Comparison of ENCODE assay signal across 34 cellular contexts in genomic region chr3:15015456-15015855, GRCh38. TPM values are rescaled to one million over a fixed set of nuclear protein-coding genes. Genes with fewer than 3 reads are reported as not detected.
DNase-seq lines count a peak whose midpoint lies in the region; ATAC-seq, FAIRE-seq and TF ChIP-seq lines count a peak whose summit lies in the region.
"Had no signal": no experiment of that assay in that cellular context is flagged by ENCODE, and none has a peak within 500 bp of the region (broad histone marks: within the 10 kb centered on the region; RNA-seq: fewer than 3 reads in every experiment).

No MANE protein-coding gene starts in this region.

- BruUV-seq in IMR-90 (replicated peaks; lab: Mats Ljungman, UMichigan): no TSS peak
- BruUV-seq in K562 (replicated peaks; lab: Mats Ljungman, UMichigan): no TSS peak

- no peak overlapping the region for H3K56ac ChIP-seq in IMR-90 (ENCODE audit: extremely low read depth, insufficient read depth, low read length)

- H3K4me2 ChIP-seq in IMR-90 (ENCODE audit: low read depth, low read length) (no peak overlapping the region), K562 (ENCODE audit: insufficient read depth, low read length) (no peak overlapping the region)
- H3K4me2 ChIP-seq: PC-9, smooth muscle cell had no signal

- H3K4me3 ChIP-seq in IMR-90 (ENCODE audit: insufficient read depth, low read depth, low read length) (no peak overlapping the region), K562 (no peak overlapping the region)
- H3K4me3 ChIP-seq: esophagus muscularis mucosa, heart right ventricle, lung, mucosa of descending colon, PC-9, smooth muscle cell, thyroid gland had no signal

- POLR2A ChIA-PET in CD4-positive, alpha-beta T cell (lab: Charles Lee): no interaction called here
- POLR2A ChIA-PET in IMR-90 (lab: Charles Lee; ENCODE audit: unreplicated experiment) (no interaction called here), K562 (lab: Yijun Ruan, JAX) (no interaction called here)

- no peak overlapping the region for H3K4me3 Mint-ChIP-seq in CD4-positive, alpha-beta T cell
- H3K4me3 Mint-ChIP-seq: activated T-cell treated with anti-CD3 and anti-CD28 coated beads, Interleukin-2, amount 50 U/mL, for 72 hours; CD4-positive, alpha-beta memory T cell; nephron; stimulated activated naive CD8-positive, alpha-beta T cell treated with anti-CD3 and anti-CD28 coated beads, Interleukin-15, Interleukin-2, amounts not matched to agents 100 ng/mL and 50 ng/mL, for 24 hours; T-helper 17 cell had no signal

- no peaks in the 10 kb centered on the region for H3K27me3 ChIP-seq in CD4-positive, alpha-beta T cell (ENCODE audit: control insufficient read depth, insufficient read depth, low read length)
- H3K27me3 ChIP-seq in IMR-90 (ENCODE audit: control insufficient read depth, insufficient read depth, low read length) (no peaks in the 10 kb centered on the region), K562 (ENCODE audit: control insufficient read depth in 2 of 2, insufficient read depth in 2 of 2, low read length in 2 of 2) (no peaks in the 10 kb centered on the region)
- H3K27me3 ChIP-seq: esophagus muscularis mucosa, heart right ventricle, thyroid gland had no signal

- H3K36me3 Mint-ChIP-seq in CD4-positive, alpha-beta T cell (ENCODE audit: low read depth): peaks cover 96% of the 10 kb centered on the region

- intact Hi-C loops in CD4-positive, alpha-beta T cell (cut with DNase I, micrococcal nuclease): no loop called here
- intact Hi-C loops in IMR-90 (cut with micrococcal nuclease): no loop called here
- intact Hi-C loops in K562 (cut with micrococcal nuclease): no loop called here

- H3K27ac ChIP-seq in CD4-positive, alpha-beta T cell (ENCODE audit: low read depth, low read length): no peak overlapping the region
- no peak overlapping the region for H3K27ac ChIP-seq in IMR-90 (ENCODE audit: insufficient read depth, low read length)
- H3K27ac ChIP-seq in K562 (ENCODE audit: extremely low read depth, low read depth, low read length): no peak overlapping the region
- H3K27ac ChIP-seq: esophagus muscularis mucosa, heart right ventricle, PC-9, thyroid gland had no signal

- H3K36me3 ChIP-seq in IMR-90 (ENCODE audit: control insufficient read depth, insufficient read depth, low read length) (peaks cover 37% of the 10 kb centered on the region), K562 (ENCODE audit: control insufficient read depth, insufficient read depth, low read length) (peaks cover 65% of the 10 kb centered on the region)

- WGBS in IMR-90 (ENCODE audit: extremely low coverage in 2 of 2, insufficient read length in 1 of 2), 2 experiments: no CpG with 5 or more reads among the region's 4 CpGs
- 65% methylated on average over 4 of the region's 4 CpGs for WGBS in K562 (ENCODE audit: insufficient coverage, low coverage, missing lambda C conversion rate)

- peak overlapping the region; percentile 22 for H3K27ac Mint-ChIP-seq in CD4-positive, alpha-beta T cell
- H3K27ac Mint-ChIP-seq: activated T-cell treated with anti-CD3 and anti-CD28 coated beads, Interleukin-2, amount 50 U/mL, for 72 hours; nephron; stimulated activated naive CD8-positive, alpha-beta T cell treated with anti-CD3 and anti-CD28 coated beads, Interleukin-15, Interleukin-2, amounts not matched to agents 100 ng/mL and 50 ng/mL, for 24 hours; T-helper 17 cell had no signal

- TF ChIP-seq EP300 in K562 (IDR thresholded peaks at IDR 0.05; ENCODE audit: low read length): no peak

- H3K9me1 ChIP-seq in IMR-90 (ENCODE audit: insufficient read depth, low read length) (peaks cover 3% of the 10 kb centered on the region; the same call in 1 of the 2 replicates), K562 (ENCODE audit: control insufficient read depth, insufficient read depth, low read length) (peaks cover 3% of the 10 kb centered on the region)

- H4K91ac ChIP-seq in IMR-90 (ENCODE audit: insufficient read depth, low read depth, low read length): no peak overlapping the region

- H3K4me1 Mint-ChIP-seq in CD4-positive, alpha-beta T cell (ENCODE audit: low read depth): no peaks in the 10 kb centered on the region

- in situ Hi-C loops in IMR-90 (cut with MboI; ENCODE audit: low sequenced_read_pairs) (no loop called here), K562 (cut with MboI) (no loop called here)

- H2AK5ac ChIP-seq in IMR-90 (ENCODE audit: low read depth, low read length): no peak overlapping the region

- no peaks in the 10 kb centered on the region for H3K9me3 ChIP-seq in CD4-positive, alpha-beta T cell (ENCODE audit: control insufficient read depth, low read length)
- H3K9me3 ChIP-seq in IMR-90 (ENCODE audit: control insufficient read depth, insufficient read depth, low read length) (no peaks in the 10 kb centered on the region), K562 (replicated peaks; ENCODE audit: control insufficient read depth, insufficient read depth, low read depth, low read length) (no peaks in the 10 kb centered on the region)
- H3K9me3 ChIP-seq: esophagus muscularis mucosa, heart right ventricle, mucosa of descending colon, thyroid gland had no signal

- no peaks in the 10 kb centered on the region for H3K9me3 Mint-ChIP-seq in CD4-positive, alpha-beta T cell
- H3K9me3 Mint-ChIP-seq: activated T-cell treated with anti-CD3 and anti-CD28 coated beads, Interleukin-2, amount 50 U/mL, for 72 hours; CD4-positive, alpha-beta memory T cell; nephron; stimulated activated naive CD8-positive, alpha-beta T cell treated with anti-CD3 and anti-CD28 coated beads, Interleukin-15, Interleukin-2, amounts not matched to agents 100 ng/mL and 50 ng/mL, for 24 hours had no signal

- H2BK15ac ChIP-seq in IMR-90 (ENCODE audit: low read depth, low read length): no peak overlapping the region

- H4K8ac ChIP-seq in IMR-90 (ENCODE audit: low read depth in 2 of 2, low read length in 2 of 2): no peak overlapping the region

- no peaks in the 10 kb centered on the region for H3K79me2 ChIP-seq in K562 (ENCODE audit: control insufficient read depth, insufficient read depth, low read length)

- no peak for TF ChIP-seq POLR2A in IMR-90 (IDR thresholded peaks at IDR 0.05; ENCODE audit: low read depth, low read length)
- no peak for TF ChIP-seq POLR2A in K562 (conservative IDR thresholded peaks at IDR 0.05)

- no peaks in the 10 kb centered on the region for H3K27me3 Mint-ChIP-seq in CD4-positive, alpha-beta T cell
- H3K27me3 Mint-ChIP-seq: CD4-positive, alpha-beta memory T cell; stimulated activated naive CD8-positive, alpha-beta T cell treated with anti-CD3 and anti-CD28 coated beads, Interleukin-15, Interleukin-2, amounts not matched to agents 100 ng/mL and 50 ng/mL, for 24 hours; T-helper 17 cell had no signal

- no peak overlapping the region for H2BK120ac ChIP-seq in IMR-90 (ENCODE audit: low read depth, low read length)

- no peak overlapping the region for H3K14ac ChIP-seq in IMR-90 (replicated peaks; ENCODE audit: low read depth, low read length)

- no peaks in the 10 kb centered on the region for H3K4me1 ChIP-seq in IMR-90 (ENCODE audit: control insufficient read depth, insufficient read depth, low read length)
- H3K4me1 ChIP-seq in K562 (replicated peaks in 1 of 2; ENCODE audit: control insufficient read depth in 2 of 2, insufficient read depth in 2 of 2, low read length in 2 of 2): peaks cover 0 to 12% of the 10 kb centered on the region in 2 experiments; a peak in 4 of 5 replicates
- H3K4me1 ChIP-seq: thyroid gland had no signal

- H2BK5ac ChIP-seq in IMR-90 (ENCODE audit: low read depth, low read length, poor library complexity, severe bottlenecking): no peak overlapping the region

- no peak overlapping the region for H4K5ac ChIP-seq in IMR-90 (ENCODE audit: low read depth, low read length)

- FAIRE-seq in K562 (lab: Jason Lieb, UNC): no peak
- FAIRE-seq: D721Med, HepG2, TTC549 had no signal

- no peak overlapping the region for H3K18ac ChIP-seq in IMR-90 (ENCODE audit: low read depth, low read length)

- TF ChIP-seq RAD21 in IMR-90 (IDR thresholded peaks at IDR 0.05; ENCODE audit: low read length): no peak
- TF ChIP-seq RAD21 in K562 (CRISPR knock-in tag; conservative IDR thresholded peaks at IDR 0.05 in 1 of 2, IDR thresholded peaks at IDR 0.05 in 1 of 2): no peak

- H4K20me1 ChIP-seq in IMR-90 (ENCODE audit: insufficient read depth, low read length): peaks cover 8% of the 10 kb centered on the region; the same call in 1 of the 2 replicates
- H4K20me1 ChIP-seq in K562 (replicated peaks; ENCODE audit: control insufficient read depth, insufficient read depth, low read length): no peaks in the 10 kb centered on the region

- H3K23ac ChIP-seq in IMR-90 (ENCODE audit: low read depth, low read length): no peak overlapping the region

- no peak for TF ChIP-seq CTCF in CD4-positive, alpha-beta T cell (IDR thresholded peaks at IDR 0.05)
- TF ChIP-seq CTCF in IMR-90 (conservative IDR thresholded peaks at IDR 0.05; ENCODE audit: low read depth, low read length) (no peak), K562 (IDR thresholded peaks at IDR 0.05 in 2 of 3, conservative IDR thresholded peaks at IDR 0.05 in 1 of 3; ENCODE audit: insufficient read depth in 2 of 3, low read depth in 1 of 3, low read length in 3 of 3) (no peak)

- H3K9ac ChIP-seq in IMR-90 (ENCODE audit: low read depth, low read length): no peak overlapping the region
- no peak overlapping the region for H3K9ac ChIP-seq in K562 (ENCODE audit: insufficient read depth in 1 of 2, low read depth in 2 of 2, low read length in 2 of 2)

- ATAC-seq in CD4-positive, alpha-beta T cell (ENCODE audit: poor library complexity): no peak
- no peak for ATAC-seq in IMR-90 (ENCODE audit: low read depth)
- no peak for ATAC-seq in K562
- ATAC-seq: activated T-cell treated with anti-CD3 and anti-CD28 coated beads, Interleukin-2, amount 50 U/mL, for 72 hours; heart right ventricle; HepG2; mucosa of descending colon; Right ventricle myocardium inferior; T-helper 17 cell had no signal

- H2AFZ ChIP-seq in IMR-90 (replicated peaks; ENCODE audit: low read length, poor library complexity) (no peak overlapping the region), K562 (ENCODE audit: low read depth, low read length) (no peak overlapping the region)
- H2AFZ ChIP-seq: PC-9 had no signal

- CTCF ChIA-PET in CD4-positive, alpha-beta T cell (lab: Charles Lee): no interaction called here
- CTCF ChIA-PET in IMR-90 (lab: Yijun Ruan, JAX) (no interaction called here), K562 (lab: Yijun Ruan, JAX; ENCODE audit: low intra/inter-chr PET ratio) (no interaction called here)

- no peak overlapping the region for H2AK9ac ChIP-seq in IMR-90 (replicated peaks; ENCODE audit: low read depth, low read length, poor library complexity)

- DNase-seq in CD4-positive, alpha-beta T cell: no peak
- DNase-seq in IMR-90 (peak; percentile 3), K562 (ENCODE audit: extremely low read depth in 1 of 4, low spot score in 3 of 4) (peak in 2 of 4 experiments; percentile 33 to 38), lung microvascular endothelial cell (ENCODE audit: low read depth in 2 of 2) (peak; percentile 31 to 68), ureter (ENCODE audit: low spot score) (no peak), AG08395 (ENCODE audit: low spot score) (no peak), cerebellar nuclear complex (lab: John Stamatoyannopoulos, UW) (no peak), hippocampal formation (lab: John Stamatoyannopoulos, UW) (no peak)
- DNase-seq: activated CD4-positive, alpha-beta T cell treated with anti-CD3 and anti-CD28 coated beads, Interleukin-2, amount 50 U/mL, for 48 hours; activated CD4-positive, CD25-positive, alpha-beta regulatory T cell treated with anti-CD3 and anti-CD28 coated beads, Interleukin-2, amount 50 U/mL, for 72 hours; activated T-cell treated with anti-CD3 and anti-CD28 coated beads, Interleukin-2, amount 50 U/mL, for 72 hours; CD4-positive, alpha-beta memory T cell; central memory CD4-positive, alpha-beta T cell; dermis blood vessel endothelial cell; DND-41; foreskin melanocyte; H7; heart right ventricle; Kasumi-1; mucosa of descending colon; NCI-H1694; NCI-H510A treated with DMSO at 0.1 percent for 48 hours; PC-9; T-helper 17 cell; thyroid gland had no signal

- peaks cover 5 to 24% of the 10 kb centered on the region in 2 experiments; a peak in 3 of 4 replicates for H3K79me1 ChIP-seq in IMR-90 (ENCODE audit: low read depth in 1 of 2, low read length in 2 of 2)

- H3K4ac ChIP-seq in IMR-90 (ENCODE audit: low read depth, low read length): no peak overlapping the region

- no peak overlapping the region for H2BK20ac ChIP-seq in IMR-90 (ENCODE audit: low read depth, low read length)

- dilution Hi-C loops in IMR-90 (cut with HindIII; ENCODE audit: low sequenced_read_pairs, unreplicated experiment): no loop called here

RNA-seq across cellular contexts. Expression of gene MRPS25, which starts 49.7 kb away (rescaled TPM):
- total RNA-seq in CD4-positive, alpha-beta T cell: 10 to 100 TPM; 59.9 to 60.2 TPM
- total RNA-seq in IMR-90 (2012; rRNA removed) (9.0 and 9.7 TPM in 2 replicates), K562 (2014; rRNA removed) (78.2 and 98.6 TPM in 2 replicates), K562 (2014; rRNA removed; fragmentation: Illumina TruSeq; extraction: Trizol) (75.1 and 77.8 TPM in 2 replicates), K562 (2015; rRNA removed; fragmentation: Illumina TruSeq; extraction: Trizol) (75.2 and 90.2 TPM in 2 replicates), K562 (2021) (129 and 132 TPM in 2 replicates), lung microvascular endothelial cell (13.7 and 20.8 TPM in 2 replicates), ureter (99.3 TPM)
- polyA plus RNA-seq in IMR-90 (2012; rRNA removed) (20.3 and 20.8 TPM in 2 replicates), K562 (2011; rRNA removed) (72.6 and 105 TPM in 2 replicates), K562 (2014; fragmentation: Illumina TruSeq; extraction: Trizol) (86.8 and 110 TPM in 2 replicates), K562 (2014; fragmentation: Nextera tagmentation; extraction: Ambion mirVana) (10 to 100 TPM; 34.3 to 65.1 TPM), K562 (2014; rRNA removed) (125 and 144 TPM in 2 replicates)
- polyA plus RNA-seq in IMR-90 (2012; cell fraction: cytosol; rRNA removed): 9.8 and 26.9 TPM in 2 replicates
- 90.6 and 220 TPM in 2 replicates for polyA plus RNA-seq in IMR-90 (2012; cell fraction: nucleus; rRNA removed; ENCODE audit: low replicate concordance)
- total RNA-seq in K562 (2011; cell fraction: chromatin; rRNA removed; ENCODE audit: low replicate concordance): 136 and 184 TPM in 2 replicates
- total RNA-seq in K562 (2011; cell fraction: nucleolus; rRNA removed): 111 and 116 TPM in 2 replicates
- 128 and 170 TPM in 2 replicates for total RNA-seq in K562 (2011; cell fraction: nucleoplasm; rRNA removed)
- polyA plus RNA-seq in K562 (2011; cell fraction: cytosol; rRNA removed): 49.2 and 74.6 TPM in 2 replicates
- polyA plus RNA-seq in K562 (2011; cell fraction: nucleus; rRNA removed): 124 and 217 TPM in 2 replicates
- 78.2 and 99.3 TPM in 2 replicates for polyA plus RNA-seq in K562 (2012)
- polyA minus RNA-seq in K562 (2011; rRNA and poly(A)+ RNA removed): 43.5 and 47.9 TPM in 2 replicates
- polyA minus RNA-seq in K562 (2011; cell fraction: cytosol; rRNA and poly(A)+ RNA removed): 30.4 and 48.6 TPM in 2 replicates
- polyA minus RNA-seq in K562 (2011; cell fraction: nucleus; rRNA and poly(A)+ RNA removed): 77.3 and 89.3 TPM in 2 replicates

Comparison
In these comparisons a context has a peak if more than half of its experiments do, and no peak if none do; other contexts are left out.
1. DNase-seq: peak in IMR-90 (single experiment) and lung microvascular endothelial cell (2 of 2); none in CD4-positive, alpha-beta T cell (0 of 10), ureter (single experiment), AG08395 (single experiment), cerebellar nuclear complex (0 of 2) and hippocampal formation (0 of 2).